19 cellular contexts compared by ENCODE assay signal in the genomic region with DNA sequence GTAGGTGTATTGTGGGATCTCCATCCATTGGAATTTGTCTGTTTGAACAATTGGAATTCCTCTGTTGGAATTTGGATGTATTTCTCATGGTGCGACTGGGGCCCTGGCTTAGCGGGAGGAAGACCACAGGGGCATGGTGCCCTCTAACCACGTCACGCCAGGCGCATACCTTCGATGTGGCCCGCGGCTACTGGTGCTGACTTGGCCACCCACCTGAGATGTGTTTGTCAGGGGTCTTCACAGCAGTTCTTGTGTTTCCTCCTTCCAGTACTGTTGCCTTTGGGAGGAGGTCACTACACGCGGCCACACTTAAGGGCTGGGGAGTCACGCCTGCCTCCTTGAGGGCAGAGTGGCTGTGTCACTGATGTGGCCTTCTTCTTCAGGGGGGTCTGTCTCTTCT. TPM values are rescaled to one million over a fixed set of nuclear protein-coding genes. Genes with fewer than 3 reads are reported as not detected.
DNase-seq lines count a peak whose midpoint lies in the region; ATAC-seq, FAIRE-seq and TF ChIP-seq lines count a peak whose summit lies in the region.
"Had no signal": no experiment of that assay in that cellular context is flagged by ENCODE, and none has a peak within 500 bp of the region (broad histone marks: within the 10 kb centered on the region; RNA-seq: fewer than 3 reads in every experiment).

No MANE protein-coding gene starts in this region.

- peak; percentile 52 for DNase-seq in Right ventricle myocardium inferior (ENCODE audit: missing footprints)
- DNase-seq in Right ventricle myocardium superior, result no peak
- DNase-seq in H1 (ENCODE audit: low read depth in 1 of 2, low spot score in 2 of 2), result no peak
- DNase-seq in mesenchymal stem cell, result no peak
- no peak for DNase-seq in NCI-H510A (lab: John Stamatoyannopoulos, UW)
- DNase-seq in NCI-H2196 treated with DMSO at 0.1 percent for 48 hours (lab: John Stamatoyannopoulos, UW; ENCODE audit: unreplicated experiment), result no peak
- no peak for DNase-seq in effector CD4-positive, alpha-beta T cell
- DNase-seq: 8988T, DMS 273 treated with DMSO at 0.1 percent for 48 hours, HFFc6, KG1, NCI-H1048, NCI-H1436 treated with DMSO at 0.1 percent for 48 hours, NCI-H2029 treated with DMSO at 0.1 percent for 48 hours, NCI-H774 had no signal

- CTCF ChIA-PET in H1 (lab: Charles Lee; ENCODE audit: partially characterized antibody), result interaction anchor here (1.4 kb wide), 1 partner anchor 87 kb away, joined by 3 read pairs; no protein-coding TSS in a partner anchor

- H3K23me2 ChIP-seq in H1 (ENCODE audit: low read depth, low read length), result no peaks in the 10 kb centered on the region

- H2BK12ac ChIP-seq in H1 (ENCODE audit: low read depth, low read length) (no peak overlapping the region), mesenchymal stem cell (ENCODE audit: low read length in 2 of 2) (no peak overlapping the region)

- H2AK5ac ChIP-seq in H1 (ENCODE audit: low read depth, low read length) (no peak overlapping the region), mesenchymal stem cell (ENCODE audit: low read length, severe bottlenecking) (peak overlapping the region; percentile 8)

- peaks cover 91% of the 10 kb centered on the region for H3K4me1 Mint-ChIP-seq in stimulated activated memory B cell treated with anti-CD40 and anti-IgM and Interleukin-4, amounts not matched to agents 10 μg/mL and 1 μg/mL and 100 μg/mL, for 72 hours

- H3K4me2 ChIP-seq in H1 (ENCODE audit: insufficient read depth in 1 of 2, low read depth in 2 of 2, low read length in 2 of 2) (no peak overlapping the region), mesenchymal stem cell (ENCODE audit: low read length, poor library complexity, severe bottlenecking) (no peak overlapping the region)

- H3K27me3 ChIP-seq in H1 (replicated peaks in 1 of 4; ENCODE audit: control insufficient read depth in 3 of 4, extremely low read depth in 1 of 4, insufficient read depth in 3 of 4, low read length in 3 of 4) (no peaks in the 10 kb centered on the region), mesenchymal stem cell (ENCODE audit: control insufficient read depth in 1 of 2, insufficient read depth in 1 of 2, low read length in 2 of 2) (peaks cover 0 to 2% of the 10 kb centered on the region in 2 experiments)

- TF ChIP-seq RAD21 in H1 (IDR thresholded peaks at IDR 0.05 in 1 of 2, conservative IDR thresholded peaks at IDR 0.05 in 1 of 2; ENCODE audit: low read depth in 2 of 2, low read length in 2 of 2), result no peak

- no peak overlapping the region for H2BK120ac ChIP-seq in H1 (replicated peaks; ENCODE audit: low read depth, low read length)
- H2BK120ac ChIP-seq in mesenchymal stem cell (ENCODE audit: low read depth, low read length), result no peak overlapping the region

- no peaks in the 10 kb centered on the region for H3K9me3 ChIP-seq in H1 (ENCODE audit: insufficient read depth in 2 of 2, low read depth in 1 of 2, low read length in 1 of 2)
- H3K9me3 ChIP-seq in mesenchymal stem cell (ENCODE audit: control insufficient read depth, low read length), result no peaks in the 10 kb centered on the region

- H4K8ac ChIP-seq in H1 (ENCODE audit: extremely low read depth, insufficient read depth, low read length) (no peak overlapping the region), mesenchymal stem cell (ENCODE audit: low read length) (no peak overlapping the region)

- 94% methylated on average over 11 of the region's 11 CpGs; no CpG with 5 or more reads in 1 of the 2 experiments for WGBS in H1 (ENCODE audit: extremely low coverage in 1 of 2, insufficient coverage in 1 of 2, insufficient read length in 1 of 2, insufficient replicate concordance in 2 of 2, low coverage in 1 of 2, low lambda C conversion rate in 2 of 2, missing lambda C conversion rate in 1 of 2), 2 experiments
- WGBS in mesenchymal stem cell, result 96% methylated on average over 11 of the region's 11 CpGs

- H3K4me3 ChIP-seq in H1 (ENCODE audit: extremely low read depth in 1 of 4, insufficient read depth in 2 of 4, low read depth in 3 of 4, low read length in 4 of 4) (no peak overlapping the region), mesenchymal stem cell (ENCODE audit: insufficient read depth in 1 of 2, low read depth in 1 of 2, low read length in 2 of 2) (no peak overlapping the region)

- H3K23ac ChIP-seq in H1 (ENCODE audit: insufficient read length), result no peak overlapping the region
- H3K23ac ChIP-seq in mesenchymal stem cell (ENCODE audit: low read length in 2 of 2), result no peak overlapping the region

- H4K91ac ChIP-seq in H1 (replicated peaks; ENCODE audit: insufficient read length, low read length) (no peak overlapping the region), mesenchymal stem cell (ENCODE audit: low read length) (no peak overlapping the region)

- no peak overlapping the region for H3K56ac ChIP-seq in H1 (replicated peaks; ENCODE audit: insufficient read length, low read depth, low read length)

- peaks cover 0 to 27% (median 11%) of the 10 kb centered on the region in 4 experiments; a peak in 6 of 7 replicates for H3K4me1 ChIP-seq in H1 (replicated peaks in 1 of 4; ENCODE audit: control insufficient read depth in 3 of 4, insufficient read depth in 4 of 4, low read length in 3 of 4)
- peaks cover 65% of the 10 kb centered on the region for H3K4me1 ChIP-seq in mesenchymal stem cell (ENCODE audit: control insufficient read depth, insufficient read depth, low read depth, low read length)

- H3K9me3 Mint-ChIP-seq in stimulated activated memory B cell treated with anti-CD40 and anti-IgM and Interleukin-4, amounts not matched to agents 10 μg/mL and 1 μg/mL and 100 μg/mL, for 72 hours, result no peaks in the 10 kb centered on the region
- H3K9me3 Mint-ChIP-seq: CD14-positive monocyte, HFFc6 had no signal

- POLR2A ChIA-PET in H1 (lab: Charles Lee; ENCODE audit: partially characterized antibody), result no interaction called here

- no peak overlapping the region for H3K4me3 Mint-ChIP-seq in stimulated activated memory B cell treated with anti-CD40 and anti-IgM and Interleukin-4, amounts not matched to agents 10 μg/mL and 1 μg/mL and 100 μg/mL, for 72 hours
- H3K4me3 Mint-ChIP-seq: CD14-positive monocyte, HFFc6 had no signal

- H3K9ac ChIP-seq in H1 (replicated peaks in 1 of 4; ENCODE audit: extremely low read depth in 1 of 4, low read depth in 3 of 4, low read length in 3 of 4) (no peak overlapping the region), mesenchymal stem cell (ENCODE audit: low read length) (no peak overlapping the region)

- intact Hi-C loops in Right ventricle myocardium inferior (cut with DNase I), result no loop called here
- intact Hi-C loops in Right ventricle myocardium superior (cut with DNase I), result loop anchor here (10.0 kb wide), 1 partner anchor 81 kb away; no protein-coding TSS in a partner anchor

- TF ChIP-seq CTCF in H1 (IDR thresholded peaks at IDR 0.05; ENCODE audit: control extremely low read depth in 1 of 3, insufficient read depth in 1 of 3, low read depth in 1 of 3, low read length in 3 of 3), result no peak

- H3K4ac ChIP-seq in H1 (replicated peaks; ENCODE audit: insufficient read length, low read depth, low read length), result no peak overlapping the region
- no peak overlapping the region for H3K4ac ChIP-seq in mesenchymal stem cell (ENCODE audit: low read depth in 1 of 2, low read length in 2 of 2)

- H4K5ac ChIP-seq in H1 (ENCODE audit: insufficient read length, low read depth, low read length), result no peak overlapping the region

- H2BK5ac ChIP-seq in H1 (ENCODE audit: low read depth, low read length) (no peak overlapping the region), mesenchymal stem cell (ENCODE audit: low read depth, low read length, poor library complexity, severe bottlenecking) (no peak overlapping the region)

- no peak overlapping the region for H3K18ac ChIP-seq in H1 (ENCODE audit: extremely low read depth, low read length)
- no peak overlapping the region for H3K18ac ChIP-seq in mesenchymal stem cell (ENCODE audit: low read depth in 1 of 2, low read length in 2 of 2)

- ATAC-seq in Right ventricle myocardium inferior, result no peak
- ATAC-seq in Right ventricle myocardium superior (ENCODE audit: poor library complexity), result no peak
- ATAC-seq in stimulated activated memory B cell treated with anti-CD40 and anti-IgM and Interleukin-4, amounts not matched to agents 10 μg/mL and 1 μg/mL and 100 μg/mL, for 72 hours, result no peak
- ATAC-seq: HepG2 had no signal

- H3K36me3 ChIP-seq in H1 (ENCODE audit: control insufficient read depth in 2 of 4, insufficient read depth in 4 of 4, low read length in 3 of 4), result no peaks in the 10 kb centered on the region
- peaks cover 0 to 4% of the 10 kb centered on the region in 2 experiments for H3K36me3 ChIP-seq in mesenchymal stem cell (ENCODE audit: control insufficient read depth in 1 of 2, insufficient read depth in 2 of 2, low read depth in 1 of 2, low read length in 2 of 2)

- H3K14ac ChIP-seq in H1 (ENCODE audit: insufficient read length), result no peak overlapping the region
- H3K14ac ChIP-seq in mesenchymal stem cell (ENCODE audit: low read length in 2 of 2), result no peak overlapping the region

- TF ChIP-seq EP300 in H1 (IDR thresholded peaks at IDR 0.05; ENCODE audit: borderline replicate concordance in 1 of 2, low read depth in 2 of 2, low read length in 2 of 2), result no peak

- no peak overlapping the region for H2AFZ ChIP-seq in H1 (ENCODE audit: low read length)
- H2AFZ ChIP-seq in mesenchymal stem cell (ENCODE audit: low read depth, low read length), result no peak overlapping the region

- no peak overlapping the region for H2BK15ac ChIP-seq in H1 (ENCODE audit: low read length)
- H2BK15ac ChIP-seq in mesenchymal stem cell (ENCODE audit: low read depth, poor library complexity, severe bottlenecking), result no peak overlapping the region

- no peak for TF ChIP-seq POLR2A in H1 (IDR thresholded peaks at IDR 0.05; ENCODE audit: control extremely low read depth in 1 of 2, low read depth in 2 of 2, low read length in 2 of 2)

- H3K79me2 ChIP-seq in H1 (ENCODE audit: control insufficient read depth in 1 of 2, insufficient read depth in 2 of 2, low read length in 2 of 2), result peaks cover 0 to 6% of the 10 kb centered on the region in 2 experiments; a peak in 1 of 4 replicates

- H3K79me1 ChIP-seq in H1 (ENCODE audit: low read depth, low read length), result peaks cover 12% of the 10 kb centered on the region
- H3K79me1 ChIP-seq in mesenchymal stem cell (replicated peaks; ENCODE audit: low read length, poor library complexity, severe bottlenecking), result peaks cover 39% of the 10 kb centered on the region

- H3K36me3 Mint-ChIP-seq in stimulated activated memory B cell treated with anti-CD40 and anti-IgM and Interleukin-4, amounts not matched to agents 10 μg/mL and 1 μg/mL and 100 μg/mL, for 72 hours, result no peaks in the 10 kb centered on the region

- H3K27me3 Mint-ChIP-seq in stimulated activated memory B cell treated with anti-CD40 and anti-IgM and Interleukin-4, amounts not matched to agents 10 μg/mL and 1 μg/mL and 100 μg/mL, for 72 hours, result no peaks in the 10 kb centered on the region

- peak overlapping the region; percentile 62 for H3K27ac Mint-ChIP-seq in stimulated activated memory B cell treated with anti-CD40 and anti-IgM and Interleukin-4, amounts not matched to agents 10 μg/mL and 1 μg/mL and 100 μg/mL, for 72 hours
- H3K27ac Mint-ChIP-seq: HFFc6 had no signal

- H4K20me1 ChIP-seq in H1 (replicated peaks in 1 of 2; ENCODE audit: control insufficient read depth in 1 of 2, insufficient read depth in 2 of 2, low read length in 2 of 2), result peaks cover 1 to 17% of the 10 kb centered on the region in 2 experiments

- FAIRE-seq in H1 (lab: Jason Lieb, UNC), result no peak
- FAIRE-seq: GM12892, HepG2 had no signal

- no peak overlapping the region for H3K27ac ChIP-seq in H1 (ENCODE audit: low read depth, low read length)
- H3K27ac ChIP-seq in mesenchymal stem cell (ENCODE audit: low read length, poor library complexity, severe bottlenecking), result no peak overlapping the region

- 0 out of 2 replicates have a peak overlapping the region, but pooled peaks have one; percentile 27 for H2BK20ac ChIP-seq in H1 (ENCODE audit: low read length)

RNA-seq across cellular contexts. Expression of a gene that starts 36.6 kb away (rescaled TPM):
- total RNA-seq in Right ventricle myocardium inferior, result 80.0 TPM
- 80.7 TPM for total RNA-seq in Right ventricle myocardium superior
- 20.5 and 25.6 TPM in 2 replicates for total RNA-seq in H1 (2021; fragmentation: NEBNext Ultra II Directional; extraction: Animal tissue kit (Norgen Biotek cat#: 25700))
- 7.9 and 8.6 TPM in 2 replicates for polyA plus RNA-seq in H1 (2011; rRNA removed)
- 9.2 TPM for polyA plus RNA-seq in H1 (2011; cell fraction: cytosol; rRNA removed)
- 18.3 TPM for polyA plus RNA-seq in H1 (2011; cell fraction: nucleus; rRNA removed)
- 14.3 to 23.8 TPM (median 16.0 TPM) in 4 replicates for polyA plus RNA-seq in H1 (2012, experiment 1 of 2)
- 5.4 TPM for polyA plus RNA-seq in H1 (2012, experiment 2 of 2)
- 10.3 TPM for polyA plus RNA-seq in H1 (2013, experiment 1 of 2)
- 9.8 TPM for polyA plus RNA-seq in H1 (2013, experiment 2 of 2)
- polyA minus RNA-seq in H1 (2011; rRNA and poly(A)+ RNA removed), result 12.8 and 15.9 TPM in 2 replicates
- polyA minus RNA-seq in H1 (2011; cell fraction: cytosol; rRNA and poly(A)+ RNA removed), result 8.7 TPM
- 8.7 TPM for polyA minus RNA-seq in H1 (2011; cell fraction: nucleus; rRNA and poly(A)+ RNA removed)
- polyA plus RNA-seq in mesenchymal stem cell (2013, experiment 1 of 2), result 5.1 TPM
- 5.0 TPM for polyA plus RNA-seq in mesenchymal stem cell (2013, experiment 2 of 2)

RNA-seq across cellular contexts. Expression of a gene that starts 46.2 kb away (rescaled TPM):
- 8.4 TPM for total RNA-seq in Right ventricle myocardium inferior
- total RNA-seq in Right ventricle myocardium superior, result 7.6 TPM
- 12.2 and 12.4 TPM in 2 replicates for total RNA-seq in H1 (2021; fragmentation: NEBNext Ultra II Directional; extraction: Animal tissue kit (Norgen Biotek cat#: 25700))
- 9.0 and 16.4 TPM in 2 replicates for polyA plus RNA-seq in H1 (2011; rRNA removed)
- 9.1 TPM for polyA plus RNA-seq in H1 (2011; cell fraction: cytosol; rRNA removed)
- polyA plus RNA-seq in H1 (2011; cell fraction: nucleus; rRNA removed), result 36.2 TPM
- polyA plus RNA-seq in H1 (2012, experiment 1 of 2), result 8.8 to 12.1 TPM (median 10.3 TPM) in 4 replicates
- 7.3 TPM for polyA plus RNA-seq in H1 (2012, experiment 2 of 2)
- polyA plus RNA-seq in H1 (2013, experiment 1 of 2), result 10.4 TPM
- polyA plus RNA-seq in H1 (2013, experiment 2 of 2), result 9.5 TPM
- 22.5 and 24.2 TPM in 2 replicates for polyA minus RNA-seq in H1 (2011; rRNA and poly(A)+ RNA removed)
- polyA minus RNA-seq in H1 (2011; cell fraction: cytosol; rRNA and poly(A)+ RNA removed), result 13.4 TPM
- polyA minus RNA-seq in H1 (2011; cell fraction: nucleus; rRNA and poly(A)+ RNA removed), result 38.4 TPM
- 0.14 TPM for polyA plus RNA-seq in mesenchymal stem cell (2013, experiment 1 of 2)
- polyA plus RNA-seq in mesenchymal stem cell (2013, experiment 2 of 2), result 0.11 TPM
- polyA plus RNA-seq: CD14-positive monocyte had no signal
